Comparison of ENCODE assay signal across 1 cellular context in the genomic region with DNA sequence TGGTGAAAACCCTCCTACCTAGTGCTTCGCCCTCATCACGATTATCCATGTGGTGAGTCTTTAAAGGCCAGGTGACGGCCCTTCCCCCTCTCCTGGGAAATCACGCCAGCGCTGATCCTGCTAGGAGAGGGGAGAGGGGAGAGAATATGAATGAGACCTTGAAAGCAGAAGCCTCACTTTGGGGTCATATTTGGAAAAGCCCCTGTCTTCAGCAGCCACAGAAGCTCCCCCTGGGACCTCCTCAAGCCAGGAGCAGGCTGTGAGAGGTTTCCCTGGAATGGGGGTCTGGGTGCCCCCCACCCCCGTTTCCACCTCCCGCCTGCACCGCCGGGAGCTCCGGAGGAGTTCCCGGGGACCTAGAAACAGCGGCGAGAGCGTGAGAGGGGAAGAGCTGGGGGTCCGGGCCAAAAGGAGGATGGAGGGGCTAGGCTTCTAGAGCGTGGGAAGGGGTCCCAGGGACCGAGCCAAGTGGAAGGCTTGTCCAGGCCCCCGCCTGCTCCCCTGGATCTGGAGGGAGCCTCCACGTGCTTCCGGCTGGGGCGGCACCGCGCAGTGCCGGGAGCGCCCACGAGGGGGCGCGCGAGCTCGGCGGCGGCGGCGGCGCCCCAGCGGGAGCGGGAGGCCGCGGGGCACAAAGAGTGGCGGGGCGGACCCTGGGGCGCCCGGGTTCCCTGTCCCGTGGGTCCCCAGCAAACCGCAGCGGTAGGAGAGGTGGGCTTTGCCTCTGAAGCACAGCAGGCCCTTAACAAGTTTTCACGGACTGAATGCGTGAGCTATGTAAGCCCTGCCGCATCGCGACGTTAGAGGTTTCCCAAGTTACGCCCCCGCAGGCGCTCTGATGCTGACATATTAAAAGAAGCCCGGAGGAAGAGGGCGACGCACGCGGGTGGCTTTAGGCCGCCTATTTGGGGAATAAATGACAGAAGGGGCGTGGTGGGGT.
TF ChIP-seq lines count a peak whose summit lies in the region.

No MANE protein-coding gene starts in this region.

TF ChIP-seq in HepG2, 621 proteins besides CTCF, POLR2A, EP300 and RAD21 (continued from another document):
- TF ChIP-seq, protein P1, sequence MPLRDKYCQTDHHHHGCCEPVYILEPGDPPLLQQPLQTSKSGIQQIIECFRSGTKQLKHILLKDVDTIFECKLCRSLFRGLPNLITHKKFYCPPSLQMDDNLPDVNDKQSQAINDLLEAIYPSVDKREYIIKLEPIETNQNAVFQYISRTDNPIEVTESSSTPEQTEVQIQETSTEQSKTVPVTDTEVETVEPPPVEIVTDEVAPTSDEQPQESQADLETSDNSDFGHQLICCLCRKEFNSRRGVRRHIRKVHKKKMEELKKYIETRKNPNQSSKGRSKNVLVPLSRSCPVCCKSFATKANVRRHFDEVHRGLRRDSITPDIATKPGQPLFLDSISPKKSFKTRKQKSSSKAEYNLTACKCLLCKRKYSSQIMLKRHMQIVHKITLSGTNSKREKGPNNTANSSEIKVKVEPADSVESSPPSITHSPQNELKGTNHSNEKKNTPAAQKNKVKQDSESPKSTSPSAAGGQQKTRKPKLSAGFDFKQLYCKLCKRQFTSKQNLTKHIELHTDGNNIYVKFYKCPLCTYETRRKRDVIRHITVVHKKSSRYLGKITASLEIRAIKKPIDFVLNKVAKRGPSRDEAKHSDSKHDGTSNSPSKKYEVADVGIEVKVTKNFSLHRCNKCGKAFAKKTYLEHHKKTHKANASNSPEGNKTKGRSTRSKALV (CRISPR knock-in tag; IDR thresholded peaks at IDR 0.05) = no peak
- TF ChIP-seq, protein P2, sequence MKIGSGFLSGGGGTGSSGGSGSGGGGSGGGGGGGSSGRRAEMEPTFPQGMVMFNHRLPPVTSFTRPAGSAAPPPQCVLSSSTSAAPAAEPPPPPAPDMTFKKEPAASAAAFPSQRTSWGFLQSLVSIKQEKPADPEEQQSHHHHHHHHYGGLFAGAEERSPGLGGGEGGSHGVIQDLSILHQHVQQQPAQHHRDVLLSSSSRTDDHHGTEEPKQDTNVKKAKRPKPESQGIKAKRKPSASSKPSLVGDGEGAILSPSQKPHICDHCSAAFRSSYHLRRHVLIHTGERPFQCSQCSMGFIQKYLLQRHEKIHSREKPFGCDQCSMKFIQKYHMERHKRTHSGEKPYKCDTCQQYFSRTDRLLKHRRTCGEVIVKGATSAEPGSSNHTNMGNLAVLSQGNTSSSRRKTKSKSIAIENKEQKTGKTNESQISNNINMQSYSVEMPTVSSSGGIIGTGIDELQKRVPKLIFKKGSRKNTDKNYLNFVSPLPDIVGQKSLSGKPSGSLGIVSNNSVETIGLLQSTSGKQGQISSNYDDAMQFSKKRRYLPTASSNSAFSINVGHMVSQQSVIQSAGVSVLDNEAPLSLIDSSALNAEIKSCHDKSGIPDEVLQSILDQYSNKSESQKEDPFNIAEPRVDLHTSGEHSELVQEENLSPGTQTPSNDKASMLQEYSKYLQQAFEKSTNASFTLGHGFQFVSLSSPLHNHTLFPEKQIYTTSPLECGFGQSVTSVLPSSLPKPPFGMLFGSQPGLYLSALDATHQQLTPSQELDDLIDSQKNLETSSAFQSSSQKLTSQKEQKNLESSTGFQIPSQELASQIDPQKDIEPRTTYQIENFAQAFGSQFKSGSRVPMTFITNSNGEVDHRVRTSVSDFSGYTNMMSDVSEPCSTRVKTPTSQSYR (CRISPR knock-in tag; IDR thresholded peaks at IDR 0.05; ENCODE audit: borderline replicate concordance) = no peak
- no peak for TF ChIP-seq KDM4B (CRISPR knock-in tag; IDR thresholded peaks at IDR 0.05)
